17 cellular contexts compared by ENCODE assay signal in the genomic region with DNA sequence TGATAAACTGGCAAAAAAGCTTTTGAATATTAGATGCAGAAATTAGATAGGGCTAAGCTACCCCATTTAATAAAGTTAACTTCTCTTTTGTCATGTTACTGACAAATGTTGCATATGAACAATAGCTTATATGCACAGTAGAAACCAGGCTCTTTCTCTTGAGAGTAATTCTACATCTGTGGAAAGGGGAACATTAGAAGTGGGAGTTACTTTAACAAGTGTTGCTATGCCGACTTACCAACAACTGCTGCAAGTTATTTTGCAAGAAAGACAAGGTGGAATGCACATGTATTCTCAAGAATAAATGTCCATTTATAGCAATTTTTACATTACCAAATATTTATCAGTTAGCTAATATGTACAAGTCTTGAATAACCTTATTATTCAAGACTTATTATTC.
"Had no signal": no experiment of that assay in that cellular context is flagged by ENCODE, and none has a peak within 500 bp of the region (broad histone marks: within the 10 kb centered on the region; RNA-seq: fewer than 3 reads in every experiment).

No MANE protein-coding gene starts in this region.

- H3K27me3 ChIP-seq: esophagus muscularis mucosa, gastrocnemius medialis, ovary, tibial artery, upper lobe of left lung had no signal

- H3K4me1 ChIP-seq: esophagus muscularis mucosa, gastrocnemius medialis, heart right ventricle, tibial artery, upper lobe of left lung, uterus had no signal

- H3K27ac ChIP-seq: epithelial cell of prostate, esophagus muscularis mucosa, gastrocnemius medialis, heart right ventricle, ovary, tibial artery, upper lobe of left lung, uterus had no signal

- ATAC-seq: effector memory CD8-positive, alpha-beta T cell; gastrocnemius medialis; heart right ventricle; natural killer cell; right cardiac atrium; stimulated activated memory B cell treated with anti-CD40 and anti-IgM and Interleukin-4, amounts not matched to agents 10 μg/mL and 1 μg/mL and 100 μg/mL, for 72 hours had no signal

- DNase-seq: effector memory CD8-positive, alpha-beta T cell; gastrocnemius medialis; heart right ventricle; hypothalamus; kidney glomerular epithelial cell; mammary epithelial cell; natural killer cell; ovary; right cardiac atrium; stimulated activated CD4-positive, alpha-beta T cell treated with anti-CD3 and anti-CD28 coated beads, Interleukin-4, amount 100 ng/mL, for 24 hours; tibial artery; upper lobe of left lung; uterus had no signal

- H3K9me3 ChIP-seq: esophagus muscularis mucosa, gastrocnemius medialis, heart right ventricle, ovary, tibial artery, upper lobe of left lung, uterus had no signal

- FAIRE-seq: islet of Langerhans had no signal

- H3K4me3 ChIP-seq: esophagus muscularis mucosa, gastrocnemius medialis, heart right ventricle, ovary, tibial artery, upper lobe of left lung, uterus had no signal

- H3K36me3 ChIP-seq: esophagus muscularis mucosa, gastrocnemius medialis, heart right ventricle, ovary, tibial artery, upper lobe of left lung, uterus had no signal
